ENCODE assay signal across 25 cellular contexts in the genomic region with DNA sequence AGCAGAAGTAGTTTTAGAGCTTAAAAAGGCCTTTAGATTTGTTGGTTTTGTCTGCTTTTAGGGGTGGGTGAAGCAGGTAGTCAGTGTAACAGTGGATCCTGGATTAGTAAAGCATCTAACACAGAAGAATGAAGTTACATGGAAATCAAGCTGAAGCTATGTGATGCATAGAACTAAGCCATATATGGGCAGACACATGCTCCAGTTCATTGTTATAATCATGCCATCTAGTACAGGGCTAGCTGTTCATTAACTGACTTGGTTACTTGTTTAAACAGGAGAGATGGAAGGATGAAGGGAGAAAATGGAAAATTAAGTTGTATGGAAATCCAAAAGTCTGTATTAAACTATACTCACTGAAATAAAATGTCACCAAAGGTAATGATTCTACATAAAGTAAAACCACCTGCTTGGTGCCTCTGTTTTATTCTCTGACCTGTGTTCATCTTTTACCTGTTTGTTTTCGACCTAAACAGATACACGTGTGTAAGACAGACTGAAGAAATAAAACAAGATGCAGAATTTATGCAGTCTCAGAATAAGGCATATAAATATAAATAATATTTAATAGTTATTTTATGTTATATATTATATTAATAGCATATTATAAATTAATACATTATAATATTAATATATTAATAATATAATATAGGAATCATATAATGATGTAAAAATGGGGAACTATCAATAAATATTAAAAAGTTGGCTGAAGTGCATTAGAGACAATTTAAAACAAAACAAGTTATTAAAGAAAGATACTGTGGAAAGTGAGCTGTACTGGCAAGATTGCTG.
"Had no signal": no experiment of that assay in that cellular context is flagged by ENCODE, and none has a peak within 500 bp of the region (broad histone marks: within the 10 kb centered on the region; RNA-seq: fewer than 3 reads in every experiment).

No MANE protein-coding gene starts in this region.

- H3K9me3 Mint-ChIP-seq: effector memory CD8-positive, alpha-beta T cell had no signal

- H3K9me3 ChIP-seq: right lobe of liver, vagina had no signal

- H3K27me3 Mint-ChIP-seq: activated CD4-positive, alpha-beta T cell treated with anti-CD3 and anti-CD28 coated beads, Interleukin-2, amount 10 ng/mL, durations not matched to agents 24 days and 14 days; activated CD8-positive, alpha-beta T cell treated with anti-CD3 and anti-CD28 coated beads for 36 hours; activated naive CD8-positive, alpha-beta T cell treated with anti-CD3 and anti-CD28 coated beads, Interleukin-2, amount 10 ng/mL, durations not matched to agents 7 days and 5 days; activated T-cell treated with anti-CD3 and anti-CD28 coated beads, Interleukin-2, amount 50 U/mL, for 24 hours; effector memory CD8-positive, alpha-beta T cell; memory B cell; stimulated activated naive CD8-positive, alpha-beta T cell treated with anti-CD3 and anti-CD28 coated beads, Interleukin-15, amount 100 ng/mL, for 72 hours had no signal

- H3K36me3 ChIP-seq: cardiac muscle cell, neural progenitor cell, right lobe of liver, suprapubic skin, transverse colon, vagina had no signal

- FAIRE-seq: keratinocyte, small intestine had no signal

- H3K4me3 ChIP-seq: cardiac muscle cell, neural progenitor cell, psoas muscle, right lobe of liver, suprapubic skin, transverse colon, vagina had no signal

- H3K4me3 Mint-ChIP-seq: activated CD4-positive, alpha-beta T cell treated with anti-CD3 and anti-CD28 coated beads, Interleukin-2, amount 10 ng/mL, durations not matched to agents 24 days and 14 days; activated CD8-positive, alpha-beta T cell treated with anti-CD3 and anti-CD28 coated beads for 36 hours; activated naive CD8-positive, alpha-beta T cell treated with anti-CD3 and anti-CD28 coated beads, Interleukin-2, amount 10 ng/mL, durations not matched to agents 7 days and 5 days; activated T-cell treated with anti-CD3 and anti-CD28 coated beads, Interleukin-2, amount 50 U/mL, for 24 hours; effector memory CD8-positive, alpha-beta T cell; memory B cell; naive thymus-derived CD4-positive, alpha-beta T cell; neural progenitor cell; stimulated activated naive CD8-positive, alpha-beta T cell treated with anti-CD3 and anti-CD28 coated beads, Interleukin-15, amount 100 ng/mL, for 72 hours had no signal

- H3K27ac Mint-ChIP-seq: activated CD4-positive, alpha-beta T cell treated with anti-CD3 and anti-CD28 coated beads, Interleukin-2, amount 10 ng/mL, durations not matched to agents 24 days and 14 days; activated CD8-positive, alpha-beta T cell treated with anti-CD3 and anti-CD28 coated beads for 36 hours; activated naive CD8-positive, alpha-beta T cell treated with anti-CD3 and anti-CD28 coated beads, Interleukin-2, amount 10 ng/mL, durations not matched to agents 7 days and 5 days; activated T-cell treated with anti-CD3 and anti-CD28 coated beads, Interleukin-2, amount 50 U/mL, for 24 hours; activated T-helper 2 cell treated with anti-CD3 and anti-CD28 coated beads, Interferon-gamma antibody, Interleukin-2, Interleukin-4, amounts not matched to agents 10 μg/mL and 5 μg/mL and 100 μg/mL, durations not matched to agents 14 hours and 24 hours and 36 hours; effector memory CD8-positive, alpha-beta T cell; memory B cell; naive thymus-derived CD4-positive, alpha-beta T cell; neural progenitor cell; stimulated activated naive CD8-positive, alpha-beta T cell treated with anti-CD3 and anti-CD28 coated beads, Interleukin-15, amount 100 ng/mL, for 72 hours had no signal

- H3K27me3 ChIP-seq: cardiac muscle cell, neural progenitor cell, right lobe of liver, suprapubic skin, transverse colon, vagina had no signal

- H3K4me1 ChIP-seq: psoas muscle, right lobe of liver, suprapubic skin, transverse colon, vagina had no signal

- H3K27ac ChIP-seq: cardiac muscle cell, neural progenitor cell, psoas muscle, right lobe of liver, suprapubic skin, transverse colon, vagina had no signal

- DNase-seq: activated CD4-positive, alpha-beta T cell treated with anti-CD3 and anti-CD28 coated beads, Interleukin-2, amount 10 ng/mL, durations not matched to agents 24 days and 14 days; activated CD8-positive, alpha-beta T cell treated with anti-CD3 and anti-CD28 coated beads for 36 hours; activated naive CD4-positive, alpha-beta T cell treated with Interleukin-2 at 50 U/mL for 16 hours; activated naive CD8-positive, alpha-beta T cell treated with anti-CD3 and anti-CD28 coated beads, Interleukin-2, amount 10 ng/mL, durations not matched to agents 7 days and 5 days; activated T-cell treated with anti-CD3 and anti-CD28 coated beads, Interleukin-2, amount 50 U/mL, for 24 hours; amygdala; dermis blood vessel endothelial cell; effector memory CD8-positive, alpha-beta T cell; glutamatergic neuron; hypothalamus; naive thymus-derived CD4-positive, alpha-beta T cell; psoas muscle; right lobe of liver; small intestine; stimulated activated CD4-positive, alpha-beta T cell treated with anti-CD3 and anti-CD28 coated beads, Interleukin-4, amount 100 ng/mL, for 1 hour; stimulated activated naive CD8-positive, alpha-beta T cell treated with anti-CD3 and anti-CD28 coated beads, Interleukin-15, amount 100 ng/mL, for 72 hours; T-helper 2 cell; transverse colon had no signal

- ATAC-seq: activated CD8-positive, alpha-beta T cell treated with anti-CD3 and anti-CD28 coated beads for 36 hours; effector memory CD8-positive, alpha-beta T cell; naive thymus-derived CD4-positive, alpha-beta T cell; psoas muscle; right lobe of liver; stimulated activated naive CD8-positive, alpha-beta T cell treated with anti-CD3 and anti-CD28 coated beads, Interleukin-15, amount 100 ng/mL, for 72 hours had no signal

- H3K4me1 Mint-ChIP-seq: activated CD4-positive, alpha-beta T cell treated with anti-CD3 and anti-CD28 coated beads, Interleukin-2, amount 10 ng/mL, durations not matched to agents 24 days and 14 days; activated naive CD8-positive, alpha-beta T cell treated with anti-CD3 and anti-CD28 coated beads, Interleukin-2, amount 10 ng/mL, durations not matched to agents 7 days and 5 days; memory B cell; naive thymus-derived CD4-positive, alpha-beta T cell; neural progenitor cell; stimulated activated naive CD8-positive, alpha-beta T cell treated with anti-CD3 and anti-CD28 coated beads, Interleukin-15, amount 100 ng/mL, for 72 hours had no signal
